Comparison of ENCODE assay signal across 13 cellular contexts in the genomic region with DNA sequence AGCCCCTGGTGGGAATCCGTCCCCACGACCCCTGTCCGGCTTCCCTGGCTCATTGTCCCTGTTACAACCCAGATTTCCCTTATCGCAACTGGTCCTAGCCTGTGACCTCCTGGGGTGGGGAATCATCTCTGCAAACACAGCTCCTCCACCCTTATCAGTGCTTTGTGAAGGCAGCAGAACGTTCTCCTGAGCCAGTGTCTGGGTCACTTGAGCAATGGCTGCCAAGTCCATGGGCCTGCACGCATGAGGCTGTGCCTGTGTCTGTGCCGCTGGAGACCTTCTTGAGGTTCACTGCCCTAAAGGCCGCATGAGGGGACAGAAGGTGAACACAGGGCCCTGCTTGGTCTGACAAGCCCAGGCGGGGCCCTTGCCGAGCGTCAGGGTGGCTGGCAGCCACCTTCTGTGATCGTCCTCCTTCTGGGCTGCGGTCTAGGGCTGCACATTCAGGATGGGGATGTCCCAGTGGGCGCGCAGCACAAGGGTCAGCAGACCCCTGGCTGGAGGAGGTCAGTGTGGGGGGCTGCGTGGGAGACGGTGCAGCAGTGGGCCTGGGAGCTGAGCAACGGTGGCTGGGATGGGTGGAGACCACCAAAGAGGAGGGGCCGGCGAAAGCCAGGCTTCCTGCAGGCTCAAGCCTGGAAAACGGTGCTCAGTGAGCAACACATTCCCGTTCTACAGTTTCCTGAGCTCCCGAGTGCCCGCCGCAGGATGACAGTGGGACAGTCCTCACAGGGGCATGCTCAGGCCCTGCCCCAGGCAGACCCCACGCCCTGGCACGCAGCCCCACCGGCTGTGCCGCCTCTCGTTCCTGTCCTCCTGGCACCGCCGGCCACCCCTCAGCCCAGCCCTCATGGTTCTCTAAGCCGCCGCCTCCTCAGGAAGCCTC.
DNase-seq lines count a peak whose midpoint lies in the region; ATAC-seq, FAIRE-seq and TF ChIP-seq lines count a peak whose summit lies in the region.
"Had no signal": no experiment of that assay in that cellular context is flagged by ENCODE, and none has a peak within 500 bp of the region (broad histone marks: within the 10 kb centered on the region; RNA-seq: fewer than 3 reads in every experiment).

No MANE protein-coding gene starts in this region.

- no peak for TF ChIP-seq RAD21 in liver (IDR thresholded peaks at IDR 0.05)
- TF ChIP-seq RAD21 in HepG2 (CRISPR knock-in tag; IDR thresholded peaks at IDR 0.05): no peak

- H3K79me2 ChIP-seq in HepG2 (ENCODE audit: insufficient read depth, low read length): no peaks in the 10 kb centered on the region

- TF ChIP-seq CTCF in liver (IDR thresholded peaks at IDR 0.05; ENCODE audit: low read depth, low read length, missing input control): no peak
- TF ChIP-seq CTCF in HepG2 (CRISPR knock-in tag; IDR thresholded peaks at IDR 0.05): no peak
- no peak for TF ChIP-seq CTCF in left ventricle myocardium inferior (IDR thresholded peaks at IDR 0.05; ENCODE audit: borderline replicate concordance)
- no peak for TF ChIP-seq CTCF in ovary (IDR thresholded peaks at IDR 0.05)

- H3K27ac ChIP-seq in liver (ENCODE audit: low read depth in 1 of 2, low read length in 2 of 2) (no peak overlapping the region), HepG2 (ENCODE audit: extremely low read length, insufficient read depth, low read length) (no peak overlapping the region), left ventricle myocardium inferior (replicated peaks) (peak overlapping the region; percentile 84), ovary (peak overlapping the region; percentile 22 to 65)

- H3K4me3 Mint-ChIP-seq in activated T-cell treated with anti-CD3 and anti-CD28 coated beads, Interleukin-2, amount 50 U/mL, for 72 hours: no peak overlapping the region
- no peak overlapping the region for H3K4me3 Mint-ChIP-seq in activated T-helper 2 cell treated with anti-CD3 and anti-CD28 coated beads, Interferon-gamma antibody, Interleukin-2, Interleukin-4, amounts not matched to agents 10 μg/mL and 5 μg/mL and 100 μg/mL, durations not matched to agents 14 hours and 24 hours and 36 hours (ENCODE audit: low read depth)

- no peak overlapping the region for H3K27ac Mint-ChIP-seq in activated T-cell treated with anti-CD3 and anti-CD28 coated beads, Interleukin-2, amount 50 U/mL, for 72 hours
- no peak overlapping the region for H3K27ac Mint-ChIP-seq in activated T-helper 2 cell treated with anti-CD3 and anti-CD28 coated beads, Interferon-gamma antibody, Interleukin-2, Interleukin-4, amounts not matched to agents 10 μg/mL and 5 μg/mL and 100 μg/mL, durations not matched to agents 14 hours and 24 hours and 36 hours
- H3K27ac Mint-ChIP-seq: natural killer cell had no signal

- TF ChIP-seq POLR2A in HepG2 (IDR thresholded peaks at IDR 0.05; ENCODE audit: insufficient read depth in 1 of 2, low read depth in 2 of 2, low read length in 2 of 2): no peak
- no peak for TF ChIP-seq POLR2A in ovary (IDR thresholded peaks at IDR 0.05)

- CTCF ChIA-PET in HepG2 (lab: Yijun Ruan, JAX; ENCODE audit: low intra/inter-chr PET ratio, low total read pairs): no interaction called here

- H3K9me3 ChIP-seq in liver (ENCODE audit: control insufficient read depth in 4 of 4, low read length in 3 of 4): peaks cover 3 to 6% (median 6%) of the 10 kb centered on the region in 4 donors
- H3K9me3 ChIP-seq in HepG2 (ENCODE audit: low read length): peaks cover 6% of the 10 kb centered on the region; the same call in 1 of the 2 replicates
- peaks cover 11% of the 10 kb centered on the region for H3K9me3 ChIP-seq in left ventricle myocardium inferior (replicated peaks)
- H3K9me3 ChIP-seq in ovary: no peaks in the 10 kb centered on the region
- no peaks in the 10 kb centered on the region for H3K9me3 ChIP-seq in MG63

- H3K36me3 Mint-ChIP-seq in activated T-cell treated with anti-CD3 and anti-CD28 coated beads, Interleukin-2, amount 50 U/mL, for 72 hours (ENCODE audit: insufficient read depth in 2 of 2): peaks cover 7 to 9% of the 10 kb centered on the region in 2 donors
- peaks cover 3% of the 10 kb centered on the region for H3K36me3 Mint-ChIP-seq in activated T-helper 2 cell treated with anti-CD3 and anti-CD28 coated beads, Interferon-gamma antibody, Interleukin-2, Interleukin-4, amounts not matched to agents 10 μg/mL and 5 μg/mL and 100 μg/mL, durations not matched to agents 14 hours and 24 hours and 36 hours (ENCODE audit: low read depth)

- ATAC-seq in HepG2 (no peak), HG03108 (IDR thresholded peaks at IDR 0.05; ENCODE audit: unreplicated experiment) (no peak)
- ATAC-seq in activated T-cell treated with anti-CD3 and anti-CD28 coated beads, Interleukin-2, amount 50 U/mL, for 72 hours (replicated peaks in 1 of 2): no peak
- ATAC-seq: natural killer cell had no signal

- H3K9ac ChIP-seq in liver (ENCODE audit: low read depth in 1 of 2, low read length in 2 of 2) (no peak overlapping the region), HepG2 (ENCODE audit: insufficient read depth, low read depth, low read length) (no peak overlapping the region)

- TF ChIP-seq EP300 in HepG2 (IDR thresholded peaks at IDR 0.05; ENCODE audit: low read depth in 2 of 2, low read length in 2 of 2) (no peak), HepG2 (CRISPR knock-in tag; IDR thresholded peaks at IDR 0.05; ENCODE audit: borderline replicate concordance) (no peak), ovary (IDR thresholded peaks at IDR 0.05) (no peak)

- no peaks in the 10 kb centered on the region for H3K27me3 ChIP-seq in liver (ENCODE audit: control insufficient read depth in 4 of 4, insufficient read depth in 4 of 4, low read length in 3 of 4)
- peaks cover 7 to 64% of the 10 kb centered on the region in 2 experiments for H3K27me3 ChIP-seq in HepG2 (ENCODE audit: control insufficient read depth in 1 of 2, insufficient read depth in 2 of 2, low read length in 2 of 2)
- no peaks in the 10 kb centered on the region for H3K27me3 ChIP-seq in left ventricle myocardium inferior (ENCODE audit: low read depth)
- H3K27me3 ChIP-seq in ovary: no peaks in the 10 kb centered on the region
- peaks cover 2% of the 10 kb centered on the region; the same call in 1 of the 2 replicates for H3K27me3 ChIP-seq in MG63

- H3K4me2 ChIP-seq in HepG2 (ENCODE audit: low read depth, low read length): no peak overlapping the region

- H3K4me1 Mint-ChIP-seq in activated T-cell treated with anti-CD3 and anti-CD28 coated beads, Interleukin-2, amount 50 U/mL, for 72 hours (ENCODE audit: low read depth): peaks cover 36% of the 10 kb centered on the region
- no peaks in the 10 kb centered on the region for H3K4me1 Mint-ChIP-seq in activated T-helper 2 cell treated with anti-CD3 and anti-CD28 coated beads, Interferon-gamma antibody, Interleukin-2, Interleukin-4, amounts not matched to agents 10 μg/mL and 5 μg/mL and 100 μg/mL, durations not matched to agents 14 hours and 24 hours and 36 hours (ENCODE audit: low read depth)

- intact Hi-C loops in HepG2 (cut with micrococcal nuclease; ENCODE audit: unreplicated experiment): no loop called here
- intact Hi-C loops in left ventricle myocardium inferior (cut with micrococcal nuclease): no loop called here
- intact Hi-C loops in ovary (cut with DNase I): no loop called here
- intact Hi-C loops in activated T-helper 2 cell treated with anti-CD3 and anti-CD28 coated beads, Interferon-gamma antibody, Interleukin-2, Interleukin-4, amounts not matched to agents 10 μg/mL and 5 μg/mL and 100 μg/mL, durations not matched to agents 14 hours and 24 hours and 36 hours (cut with micrococcal nuclease): no loop called here

- no peaks in the 10 kb centered on the region for H3K27me3 Mint-ChIP-seq in activated T-cell treated with anti-CD3 and anti-CD28 coated beads, Interleukin-2, amount 50 U/mL, for 72 hours (ENCODE audit: low read depth)
- H3K27me3 Mint-ChIP-seq in activated T-helper 2 cell treated with anti-CD3 and anti-CD28 coated beads, Interferon-gamma antibody, Interleukin-2, Interleukin-4, amounts not matched to agents 10 μg/mL and 5 μg/mL and 100 μg/mL, durations not matched to agents 14 hours and 24 hours and 36 hours (ENCODE audit: low read depth): no peaks in the 10 kb centered on the region

- POLR2A ChIA-PET in HepG2 (lab: Yijun Ruan, JAX): no interaction called here

- H3K4me3 ChIP-seq in liver (ENCODE audit: low read depth in 1 of 3, low read length in 3 of 3) (no peak overlapping the region), HepG2 (replicated peaks in 1 of 3; ENCODE audit: insufficient read depth in 1 of 3, low read depth in 2 of 3, low read length in 3 of 3) (no peak overlapping the region), left ventricle myocardium inferior (peak overlapping the region; percentile 50), ovary (no peak overlapping the region), MG63 (no peak overlapping the region)

- H3K9me3 Mint-ChIP-seq in activated T-cell treated with anti-CD3 and anti-CD28 coated beads, Interleukin-2, amount 50 U/mL, for 72 hours: peaks cover 10% of the 10 kb centered on the region in 2 donors
- peaks cover 11% of the 10 kb centered on the region for H3K9me3 Mint-ChIP-seq in activated T-helper 2 cell treated with anti-CD3 and anti-CD28 coated beads, Interferon-gamma antibody, Interleukin-2, Interleukin-4, amounts not matched to agents 10 μg/mL and 5 μg/mL and 100 μg/mL, durations not matched to agents 14 hours and 24 hours and 36 hours

- no TSS peak for BruUV-seq in HepG2 (replicated peaks; lab: Mats Ljungman, UMichigan)

- WGBS in liver: 66% methylated on average over 34 of the region's 34 CpGs
- WGBS in HepG2 (ENCODE audit: low lambda C conversion rate): 58% methylated on average over 20 of the region's 34 CpGs
- WGBS in ovary, 3 donors: 80 to 86% (median 81%) methylated on average over 34 of the region's 34 CpGs

- FAIRE-seq in HepG2 (lab: Jason Lieb, UNC): no peak

- DNase-seq in HepG2 (ENCODE audit: low spot score) (no peak), left ventricle myocardium inferior (peak; percentile 22), ovary (peak in 2 of 5 donors; percentile 46 to 54), MG63 (no peak)
- no peak for DNase-seq in activated T-cell treated with anti-CD3 and anti-CD28 coated beads, Interleukin-2, amount 50 U/mL, for 72 hours
- no peak for DNase-seq in activated T-helper 2 cell treated with anti-CD3 and anti-CD28 coated beads, Interferon-gamma antibody, Interleukin-2, Interleukin-4, amounts not matched to agents 10 μg/mL and 5 μg/mL and 100 μg/mL, durations not matched to agents 14 hours and 24 hours and 36 hours (ENCODE audit: low spot score)
- DNase-seq: activated CD4-positive, CD25-positive, alpha-beta regulatory T cell treated with anti-CD3 and anti-CD28 coated beads, Interleukin-2, amount 50 U/mL, for 72 hours; COR-L47; natural killer cell; NCI-H2081 treated with DMSO at 0.1 percent for 48 hours; stimulated activated CD4-positive, alpha-beta T cell treated with anti-CD3 and anti-CD28 coated beads, Interleukin-4, amount 100 ng/mL, for 4 hours had no signal

- H2AFZ ChIP-seq in HepG2 (ENCODE audit: low read length): no peak overlapping the region

- H3K36me3 ChIP-seq in liver (ENCODE audit: control insufficient read depth in 4 of 4, insufficient read depth in 3 of 4, low read depth in 1 of 4, low read length in 3 of 4): no peaks in the 10 kb centered on the region
- H3K36me3 ChIP-seq in HepG2 (replicated peaks in 1 of 2; ENCODE audit: control insufficient read depth in 1 of 2, insufficient read depth in 2 of 2, low read length in 2 of 2): no peaks in the 10 kb centered on the region
- no peaks in the 10 kb centered on the region for H3K36me3 ChIP-seq in left ventricle myocardium inferior
- H3K36me3 ChIP-seq in ovary: no peaks in the 10 kb centered on the region
- no peaks in the 10 kb centered on the region for H3K36me3 ChIP-seq in MG63

- H3K4me1 ChIP-seq in liver (ENCODE audit: control insufficient read depth in 4 of 4, insufficient read depth in 4 of 4, low read length in 3 of 4) (no peaks in the 10 kb centered on the region), HepG2 (ENCODE audit: insufficient read depth, low read length) (peaks cover 6% of the 10 kb centered on the region; the same call in 1 of the 2 replicates), left ventricle myocardium inferior (peaks cover 50% of the 10 kb centered on the region), ovary (ENCODE audit: insufficient read depth) (peaks cover 37% of the 10 kb centered on the region)

- H4K20me1 ChIP-seq in HepG2 (ENCODE audit: insufficient read depth, low read length): 0 out of 2 replicates have a peak, but pooled peaks cover 5% of the 10 kb centered on the region

- in situ Hi-C loops in HepG2 (cut with HindIII; ENCODE audit: extremely low pct_ligation_motif_present, low pct_unique_long_range_greater_than_20kb): no loop called here

Comparison
In these comparisons a context has a peak if more than half of its experiments do, and no peak if none do; other contexts are left out.
1. H3K27ac ChIP-seq: peak in left ventricle myocardium inferior (single experiment) and ovary (2 of 2); none in liver (0 of 2) and HepG2 (single experiment).